Comparison of ENCODE assay signal across 8 cellular contexts in genomic region chr6:142846883-142847287, GRCh38.
A peak's percentile ranks its signal among the peaks of the same experiment; 100 is the strongest.
DNase-seq lines count a peak whose midpoint lies in the region; ATAC-seq and TF ChIP-seq lines count a peak whose summit lies in the region.

No MANE protein-coding gene starts in this region.

- in situ Hi-C loops in Panc1 (cut with HindIII; ENCODE audit: low pct_unique_long_range_greater_than_20kb, low sequenced_read_pairs), result no loop called here

- peak; percentile 91 for DNase-seq in Daoy (ENCODE audit: low read depth)
- peak; percentile 73 for DNase-seq in Panc1 (ENCODE audit: low read depth, low spot score)
- peak; percentile 57 for DNase-seq in epithelial cell of prostate (ENCODE audit: low read depth, low spot score)
- no peak for DNase-seq in prostate gland (ENCODE audit: low spot score)
- DNase-seq in GM10248 (ENCODE audit: extremely low spot score), result no peak
- DNase-seq in COLO668 (lab: John Stamatoyannopoulos, UW; ENCODE audit: unreplicated experiment), result no peak
- no peak for DNase-seq in inferior parietal cortex (ENCODE audit: extremely low spot score)

- H3K4me1 ChIP-seq in Panc1 (ENCODE audit: control insufficient read depth, insufficient read depth, low read length) (peaks cover 50% of the 10 kb centered on the region), prostate gland (replicated peaks) (peaks cover 6% of the 10 kb centered on the region)

- 73% methylated on average over 5 of the region's 5 CpGs for WGBS in prostate gland

- peak overlapping the region; percentile 91 for H3K27ac ChIP-seq in Panc1 (ENCODE audit: low read length)
- peak overlapping the region; percentile 91 for H3K27ac ChIP-seq in epithelial cell of prostate
- H3K27ac ChIP-seq in prostate gland, result peak overlapping the region; percentile 66 to 77

- H3K36me3 ChIP-seq in Panc1 (ENCODE audit: control insufficient read depth, insufficient read depth, low read length) (no peaks in the 10 kb centered on the region), prostate gland (no peaks in the 10 kb centered on the region)

- no peak for TF ChIP-seq POLR2A in prostate gland (IDR thresholded peaks at IDR 0.05)

- no peak for TF ChIP-seq CTCF in Panc1 (IDR thresholded peaks at IDR 0.05)
- TF ChIP-seq CTCF in prostate gland (IDR thresholded peaks at IDR 0.05), result no peak
- no peak for TF ChIP-seq CTCF in GM10248 (IDR thresholded peaks at IDR 0.05; ENCODE audit: control extremely low read depth, extremely low read depth, low read depth, missing control alignments)

- ATAC-seq in Panc1 (peak; percentile 50; the same call in 1 of the 2 replicates), HG03439 (IDR thresholded peaks at IDR 0.05; ENCODE audit: unreplicated experiment) (no peak)

- H3K9me3 ChIP-seq in Panc1 (ENCODE audit: control insufficient read depth, insufficient read depth, low read depth, low read length) (no peaks in the 10 kb centered on the region), prostate gland (no peaks in the 10 kb centered on the region)

- BruUV-seq in Panc1 (replicated peaks; lab: Mats Ljungman, UMichigan), result no TSS peak

- CTCF ChIA-PET in Panc1 (lab: Charles Lee) (no interaction called here), GM10248 (lab: Yijun Ruan, JAX) (interaction anchor here (1.4 to 1.8 kb wide), 4 partner anchors 10 to 60 kb away, joined by 4 to 5 read pairs (median 4); no protein-coding TSS in a partner anchor)

- H3K27me3 ChIP-seq in Panc1 (ENCODE audit: control insufficient read depth, insufficient read depth, low read length), result no peaks in the 10 kb centered on the region
- H3K27me3 ChIP-seq in prostate gland (replicated peaks; ENCODE audit: insufficient read depth), result no peaks in the 10 kb centered on the region

- H3K4me3 ChIP-seq in Panc1 (ENCODE audit: low read depth in 2 of 2, low read length in 2 of 2) (peak overlapping the region in 1 of 2 experiments; percentile 53; a peak in 2 of 4 replicates), prostate gland (no peak overlapping the region)

- intact Hi-C loops in Panc1 (cut with micrococcal nuclease; ENCODE audit: unreplicated experiment), result loop anchor here (5.0 kb wide), 1 partner anchor 95 kb away; no protein-coding TSS in a partner anchor
- intact Hi-C loops in prostate gland (cut with DNase I), result loop anchor here (5.0 kb wide), 1 partner anchor 95 kb away; no protein-coding TSS in a partner anchor

- POLR2A ChIA-PET in Panc1 (lab: Charles Lee), result no interaction called here
- POLR2A ChIA-PET in GM10248 (lab: Yijun Ruan, JAX), result interaction anchor here (1.1 kb wide), 1 partner anchor 8 kb away, joined by 5 read pairs; no protein-coding TSS in a partner anchor

Comparison
In these comparisons a context has a peak if more than half of its experiments do, and no peak if none do; other contexts are left out.
1. DNase-seq: peak in Daoy (single experiment), Panc1 (single experiment) and epithelial cell of prostate (single experiment); none in prostate gland (single experiment), GM10248 (single experiment), COLO668 (single experiment) and inferior parietal cortex (single experiment).
2. Peak in every context shown above with its lines, with median percentiles within 50 percentile points of each other: H3K27ac ChIP-seq.